ENCODE assay signal across 8 cellular contexts in genomic region chr10:91901784-91902677, GRCh38. TPM values are rescaled to one million over a fixed set of nuclear protein-coding genes. Genes with fewer than 3 reads are reported as not detected.
DNase-seq lines count a peak whose midpoint lies in the region; ATAC-seq and TF ChIP-seq lines count a peak whose summit lies in the region.
"Had no signal": no experiment of that assay in that cellular context is flagged by ENCODE, and none has a peak within 500 bp of the region (broad histone marks: within the 10 kb centered on the region; RNA-seq: fewer than 3 reads in every experiment).

No MANE protein-coding gene starts in this region.

- H3K4me2 ChIP-seq in mesendoderm (ENCODE audit: low read length), result no peak overlapping the region

- H3K36me3 ChIP-seq in mesendoderm (ENCODE audit: control insufficient read depth, insufficient read depth, low read length), result no peaks in the 10 kb centered on the region
- H3K36me3 ChIP-seq in upper lobe of right lung, result no peaks in the 10 kb centered on the region
- H3K36me3 ChIP-seq: uterus had no signal

- H4K5ac ChIP-seq in mesendoderm (ENCODE audit: low read length), result no peak overlapping the region

- H3K79me2 ChIP-seq in mesendoderm (ENCODE audit: control insufficient read depth, insufficient read depth, low read length), result no peaks in the 10 kb centered on the region

- no peak overlapping the region for H3K18ac ChIP-seq in mesendoderm (ENCODE audit: low read length)

- H2BK120ac ChIP-seq in mesendoderm (ENCODE audit: low read depth, low read length), result peak overlapping the region; percentile 78

- no peak overlapping the region for H3K23ac ChIP-seq in mesendoderm (ENCODE audit: low read length)

- TF ChIP-seq CTCF in astrocyte of the cerebellum (IDR thresholded peaks at IDR 0.05; ENCODE audit: low read depth, low read length, missing control alignments), result no peak
- TF ChIP-seq CTCF in upper lobe of right lung (IDR thresholded peaks at IDR 0.05), result no peak

- H2AK5ac ChIP-seq in mesendoderm (ENCODE audit: low read length), result no peak overlapping the region

- DNase-seq in astrocyte of the cerebellum (ENCODE audit: low read depth) (peak; percentile 79), mesendoderm (peak; percentile 65), upper lobe of right lung (no peak)

- H2BK15ac ChIP-seq in mesendoderm (replicated peaks; ENCODE audit: low read depth), result no peak overlapping the region

- H3K4me3 ChIP-seq in astrocyte of the cerebellum (ENCODE audit: low read depth, low read length), result no peak overlapping the region
- no peak overlapping the region for H3K4me3 ChIP-seq in mesendoderm (ENCODE audit: low read length)
- no peak overlapping the region for H3K4me3 ChIP-seq in upper lobe of right lung
- H3K4me3 ChIP-seq: uterus had no signal

- H3K4me1 ChIP-seq in mesendoderm (ENCODE audit: control insufficient read depth, low read depth, low read length) (no peaks in the 10 kb centered on the region), upper lobe of right lung (no peaks in the 10 kb centered on the region)
- H3K4me1 ChIP-seq: uterus had no signal

- no peak overlapping the region for H2BK5ac ChIP-seq in mesendoderm (ENCODE audit: low read length)

- no peaks in the 10 kb centered on the region for H3K9me3 ChIP-seq in upper lobe of right lung
- H3K9me3 ChIP-seq: uterus had no signal

- H3K27ac ChIP-seq in mesendoderm (ENCODE audit: low read depth, low read length) (no peak overlapping the region), upper lobe of right lung (no peak overlapping the region)
- H3K27ac ChIP-seq: uterus had no signal

- ATAC-seq in HG02610 (IDR thresholded peaks at IDR 0.05; ENCODE audit: unreplicated experiment), result peak; percentile 64
- peak; percentile 97 for ATAC-seq in SK-N-SH treated with all-trans-retinoic acid at 6 μM for 48 hours
- ATAC-seq in upper lobe of right lung, result peak; percentile 91
- ATAC-seq in GM18511 (IDR thresholded peaks at IDR 0.05; ENCODE audit: unreplicated experiment), result no peak
- no peak for ATAC-seq in HG03460 (IDR thresholded peaks at IDR 0.05; ENCODE audit: unreplicated experiment)

- WGBS in mesendoderm (ENCODE audit: extremely low coverage, insufficient coverage, low lambda C conversion rate), result no CpG with 5 or more reads among the region's 2 CpGs

- no peak overlapping the region for H3K4ac ChIP-seq in mesendoderm (ENCODE audit: low read depth, low read length)

- H4K8ac ChIP-seq in mesendoderm (ENCODE audit: low read depth, low read length), result no peak overlapping the region

- in situ Hi-C loops in astrocyte of the cerebellum (cut with HindIII; ENCODE audit: low sequenced_read_pairs), result no loop called here

- no peaks in the 10 kb centered on the region for H3K27me3 ChIP-seq in mesendoderm (ENCODE audit: insufficient read depth, low read length, poor library complexity)
- no peaks in the 10 kb centered on the region for H3K27me3 ChIP-seq in upper lobe of right lung
- H3K27me3 ChIP-seq: uterus had no signal

- no peak overlapping the region for H3K9ac ChIP-seq in mesendoderm (ENCODE audit: low read length)

- no peak overlapping the region for H3K56ac ChIP-seq in mesendoderm (ENCODE audit: low read length)

- intact Hi-C loops in upper lobe of right lung (cut with DNase I), result no loop called here

- no peaks in the 10 kb centered on the region for H3K79me1 ChIP-seq in mesendoderm (ENCODE audit: low read length)

TF ChIP-seq in SK-N-SH treated with all-trans-retinoic acid at 6 μM for 48 hours, 23 proteins besides CTCF, POLR2A, EP300 and RAD21 (continues in another document):
- no peak for TF ChIP-seq ZFP3 (CRISPR knock-in tag; IDR thresholded peaks at IDR 0.05)
- no peak for TF ChIP-seq TOX (CRISPR knock-in tag; IDR thresholded peaks at IDR 0.05; ENCODE audit: borderline replicate concordance)
- TF ChIP-seq TSHZ2 (CRISPR knock-in tag; IDR thresholded peaks at IDR 0.05), result no peak
- TF ChIP-seq ZFP30 (CRISPR knock-in tag; IDR thresholded peaks at IDR 0.05), result no peak
- no peak for TF ChIP-seq PPARA (CRISPR knock-in tag; IDR thresholded peaks at IDR 0.05; ENCODE audit: borderline replicate concordance)
- TF ChIP-seq CSDC2 (CRISPR knock-in tag; IDR thresholded peaks at IDR 0.05), result no peak
- no peak for TF ChIP-seq ZNF70 (CRISPR knock-in tag; IDR thresholded peaks at IDR 0.05)
- no peak for TF ChIP-seq RARB (CRISPR knock-in tag; IDR thresholded peaks at IDR 0.05)
- TF ChIP-seq PATZ1 (CRISPR knock-in tag; IDR thresholded peaks at IDR 0.05; ENCODE audit: borderline replicate concordance), result no peak
- TF ChIP-seq, protein P1, sequence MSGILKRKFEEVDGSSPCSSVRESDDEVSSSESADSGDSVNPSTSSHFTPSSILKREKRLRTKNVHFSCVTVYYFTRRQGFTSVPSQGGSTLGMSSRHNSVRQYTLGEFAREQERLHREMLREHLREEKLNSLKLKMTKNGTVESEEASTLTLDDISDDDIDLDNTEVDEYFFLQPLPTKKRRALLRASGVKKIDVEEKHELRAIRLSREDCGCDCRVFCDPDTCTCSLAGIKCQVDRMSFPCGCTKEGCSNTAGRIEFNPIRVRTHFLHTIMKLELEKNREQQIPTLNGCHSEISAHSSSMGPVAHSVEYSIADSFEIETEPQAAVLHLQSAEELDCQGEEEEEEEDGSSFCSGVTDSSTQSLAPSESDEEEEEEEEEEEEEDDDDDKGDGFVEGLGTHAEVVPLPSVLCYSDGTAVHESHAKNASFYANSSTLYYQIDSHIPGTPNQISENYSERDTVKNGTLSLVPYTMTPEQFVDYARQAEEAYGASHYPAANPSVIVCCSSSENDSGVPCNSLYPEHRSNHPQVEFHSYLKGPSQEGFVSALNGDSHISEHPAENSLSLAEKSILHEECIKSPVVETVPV (CRISPR knock-in tag; IDR thresholded peaks at IDR 0.05), result no peak
- no peak for TF ChIP-seq ISL1 (CRISPR knock-in tag; IDR thresholded peaks at IDR 0.05)
- TF ChIP-seq, protein P2, sequence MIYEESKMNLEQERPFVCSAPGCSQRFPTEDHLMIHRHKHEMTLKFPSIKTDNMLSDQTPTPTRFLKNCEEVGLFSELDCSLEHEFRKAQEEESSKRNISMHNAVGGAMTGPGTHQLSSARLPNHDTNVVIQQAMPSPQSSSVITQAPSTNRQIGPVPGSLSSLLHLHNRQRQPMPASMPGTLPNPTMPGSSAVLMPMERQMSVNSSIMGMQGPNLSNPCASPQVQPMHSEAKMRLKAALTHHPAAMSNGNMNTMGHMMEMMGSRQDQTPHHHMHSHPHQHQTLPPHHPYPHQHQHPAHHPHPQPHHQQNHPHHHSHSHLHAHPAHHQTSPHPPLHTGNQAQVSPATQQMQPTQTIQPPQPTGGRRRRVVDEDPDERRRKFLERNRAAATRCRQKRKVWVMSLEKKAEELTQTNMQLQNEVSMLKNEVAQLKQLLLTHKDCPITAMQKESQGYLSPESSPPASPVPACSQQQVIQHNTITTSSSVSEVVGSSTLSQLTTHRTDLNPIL (CRISPR knock-in tag; IDR thresholded peaks at IDR 0.05; ENCODE audit: low read depth), result no peak
- no peak for TF ChIP-seq ZNF8 (CRISPR knock-in tag; IDR thresholded peaks at IDR 0.05)
- no peak for TF ChIP-seq OSR1 (CRISPR knock-in tag; IDR thresholded peaks at IDR 0.05)
- no peak for TF ChIP-seq ZC3H10 (CRISPR knock-in tag; IDR thresholded peaks at IDR 0.05)

RNA-seq across cellular contexts. Expression of gene FGFBP3, which starts 7.3 kb away (rescaled TPM):
- 13.7 TPM for polyA plus RNA-seq in mesendoderm (2013, experiment 1 of 2)
- polyA plus RNA-seq in mesendoderm (2013, experiment 2 of 2), result 14.5 TPM
- 0.81 TPM for total RNA-seq in upper lobe of right lung

RNA-seq across cellular contexts. Expression of gene BTAF1, which starts 21.5 kb away (rescaled TPM):
- polyA plus RNA-seq in mesendoderm (2013, experiment 1 of 2), result 17.1 TPM
- polyA plus RNA-seq in mesendoderm (2013, experiment 2 of 2), result 16.9 TPM
- total RNA-seq in upper lobe of right lung, result 28.6 TPM

Comparison
In these comparisons a context has a peak if more than half of its experiments do, and no peak if none do; other contexts are left out.
1. ATAC-seq: peak in HG02610 (single experiment), SK-N-SH treated with all-trans-retinoic acid at 6 μM for 48 hours (single experiment) and upper lobe of right lung (single experiment); none in GM18511 (single experiment) and HG03460 (single experiment).